ENCODE assay signal across 8 cellular contexts in the genomic region with DNA sequence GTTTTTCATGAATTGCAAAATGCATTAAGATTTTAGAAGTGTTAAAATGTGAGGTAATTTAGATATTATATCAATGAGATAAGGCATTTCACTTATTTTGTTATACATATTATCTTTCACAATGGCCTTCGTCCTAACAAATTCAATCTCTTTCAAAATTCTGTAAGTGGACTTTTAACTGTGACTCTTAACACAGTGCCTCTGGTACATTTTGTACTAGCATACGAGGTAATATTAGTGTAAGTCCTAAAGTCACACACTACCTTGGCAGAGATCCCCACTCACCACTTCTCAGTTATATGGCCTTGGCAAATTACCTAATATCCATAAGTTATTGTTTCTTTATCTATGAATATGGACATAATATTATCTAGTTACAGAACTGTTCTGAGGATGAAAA.
"Had no signal": no experiment of that assay in that cellular context is flagged by ENCODE, and none has a peak within 500 bp of the region (broad histone marks: within the 10 kb centered on the region; RNA-seq: fewer than 3 reads in every experiment).

No MANE protein-coding gene starts in this region.

- H3K4me3 ChIP-seq: GM12878 had no signal

- FAIRE-seq: G401.6, GM12878, GM12891, GM12892, GM18507, GM19239 had no signal

- ATAC-seq: GM12878 had no signal

- DNase-seq: GDM1, GF-D8 had no signal
